20 cellular contexts compared by ENCODE assay signal in genomic region chr9:1514241-1514640, GRCh38.
"Had no signal": no experiment of that assay in that cellular context is flagged by ENCODE, and none has a peak within 500 bp of the region (broad histone marks: within the 10 kb centered on the region; RNA-seq: fewer than 3 reads in every experiment).

No MANE protein-coding gene starts in this region.

- DNase-seq: KBM-7, NCI-H1092, NCI-H1105 treated with DMSO at 0.1 percent for 48 hours, NCI-H1417 treated with DMSO at 0.1 percent for 48 hours, NCI-H146, NCI-H1694 treated with DMSO at 0.1 percent for 48 hours, NCI-H1930, NCI-H2081 treated with DMSO at 0.1 percent for 48 hours, NCI-H2171, NCI-H226, NCI-H446, NCI-H510A, NCI-H524 treated with DMSO at 0.1 percent for 48 hours, NCI-H69, NCI-H774, Right ventricle myocardium superior, RPMI8226, SIG-M5, SK-N-SH had no signal

- H3K9me3 ChIP-seq: SK-N-SH had no signal

- FAIRE-seq: RCC 7860 had no signal
